9 cellular contexts compared by ENCODE assay signal in genomic region chr3:49199244-49199899, GRCh38. TPM values are rescaled to one million over a fixed set of nuclear protein-coding genes. Genes with fewer than 3 reads are reported as not detected.
DNase-seq lines count a peak whose midpoint lies in the region; ATAC-seq, FAIRE-seq and TF ChIP-seq lines count a peak whose summit lies in the region.
"Had no signal": no experiment of that assay in that cellular context is flagged by ENCODE, and none has a peak within 500 bp of the region (broad histone marks: within the 10 kb centered on the region; RNA-seq: fewer than 3 reads in every experiment).

No MANE protein-coding gene starts in this region.

- FAIRE-seq in endothelial cell of umbilical vein (lab: Jason Lieb, UNC) = peak; percentile 64

- 74% methylated on average over 22 of the region's 52 CpGs for WGBS in SK-N-SH (ENCODE audit: low lambda C conversion rate)

- DNase-seq in SK-N-SH (peak; percentile 47), endothelial cell of umbilical vein (ENCODE audit: low read depth, low spot score) (peak; percentile 83), lower lobe of right lung (peak; percentile 81), substantia nigra (lab: John Stamatoyannopoulos, UW) (peak in 39 of 49 donors; percentile 4 to 96 (median 49)), NOMO-1 (lab: John Stamatoyannopoulos, UW; ENCODE audit: unreplicated experiment in 2 of 2) (no peak)
- no peak for DNase-seq in T-helper 2 cell treated with Interferon-gamma antibody and Interleukin-4, amounts not matched to agents 5 μg/mL and 100 μg/mL, for 36 hours (ENCODE audit: low spot score)
- DNase-seq: activated naive CD8-positive, alpha-beta T cell treated with anti-CD3 and anti-CD28 coated beads, Interleukin-2, amount 10 ng/mL, durations not matched to agents 7 days and 5 days had no signal

- H3K4me2 ChIP-seq in SK-N-SH (no peak overlapping the region), endothelial cell of umbilical vein (ENCODE audit: insufficient read depth, low read length) (peak overlapping the region; percentile 64)

- TSS peak; percentile 33 for BruUV-seq in endothelial cell of umbilical vein (replicated peaks; lab: Mats Ljungman, UMichigan)

- TF ChIP-seq POLR2A in endothelial cell of umbilical vein (IDR thresholded peaks at IDR 0.05; ENCODE audit: low read depth, low read length) = no peak

- H3K9me2 ChIP-seq in SK-N-SH = no peaks in the 10 kb centered on the region

- H3F3A ChIP-seq in SK-N-SH (replicated peaks; ENCODE audit: insufficient read depth) = no peaks in the 10 kb centered on the region

- H2AFZ ChIP-seq in SK-N-SH (ENCODE audit: low read depth) = no peak overlapping the region
- peak overlapping the region; percentile 89 for H2AFZ ChIP-seq in endothelial cell of umbilical vein (ENCODE audit: low read depth, low read length)

- H3K4me1 ChIP-seq in SK-N-SH (ENCODE audit: control insufficient read depth in 1 of 2, insufficient read depth in 2 of 2, low read depth in 1 of 2, low read length in 1 of 2) = no peaks in the 10 kb centered on the region
- no peaks in the 10 kb centered on the region for H3K4me1 ChIP-seq in endothelial cell of umbilical vein (ENCODE audit: control insufficient read depth, extremely low read depth, insufficient read depth, low read length)
- H3K4me1 ChIP-seq in lower lobe of right lung = no peaks in the 10 kb centered on the region

- H3K36me3 ChIP-seq in SK-N-SH (replicated peaks in 1 of 2; ENCODE audit: control insufficient read depth in 1 of 2, insufficient read depth in 2 of 2, low read length in 1 of 2) (no peaks in the 10 kb centered on the region), endothelial cell of umbilical vein (ENCODE audit: control insufficient read depth in 2 of 2, extremely low read depth in 1 of 2, insufficient read depth in 2 of 2, low read length in 2 of 2) (no peaks in the 10 kb centered on the region), lower lobe of right lung (no peaks in the 10 kb centered on the region)

- H3K27me3 ChIP-seq in SK-N-SH (ENCODE audit: insufficient read depth) (no peaks in the 10 kb centered on the region), endothelial cell of umbilical vein (ENCODE audit: control insufficient read depth in 2 of 2, insufficient read depth in 2 of 2, low read length in 2 of 2) (no peaks in the 10 kb centered on the region), lower lobe of right lung (ENCODE audit: low read depth) (no peaks in the 10 kb centered on the region)

- intact Hi-C loops in endothelial cell of umbilical vein (cut with micrococcal nuclease) = no loop called here
- intact Hi-C loops in lower lobe of right lung (cut with DNase I) = no loop called here

- H3K9me3 Mint-ChIP-seq in T-helper 2 cell treated with Interferon-gamma antibody and Interleukin-4, amounts not matched to agents 5 μg/mL and 100 μg/mL, for 36 hours = no peaks in the 10 kb centered on the region
- H3K9me3 Mint-ChIP-seq: activated naive CD8-positive, alpha-beta T cell treated with anti-CD3 and anti-CD28 coated beads, Interleukin-2, amount 10 ng/mL, durations not matched to agents 7 days and 5 days had no signal

- CTCF ChIA-PET in SK-N-SH (lab: Yijun Ruan, JAX) (no interaction called here), endothelial cell of umbilical vein (lab: Charles Lee) (interaction anchor here (1.0 kb wide), 1 partner anchor 28 kb away, joined by 3 read pairs; the partner anchor contains the start of gene KLHDC8B)

- peaks cover 4% of the 10 kb centered on the region for H3K27me3 Mint-ChIP-seq in T-helper 2 cell treated with Interferon-gamma antibody and Interleukin-4, amounts not matched to agents 5 μg/mL and 100 μg/mL, for 36 hours (ENCODE audit: low read depth)

- H3K4me3 ChIP-seq in SK-N-SH (ENCODE audit: low read depth in 2 of 2, low read length in 1 of 2) = no peak overlapping the region
- H3K4me3 ChIP-seq in endothelial cell of umbilical vein (replicated peaks in 1 of 3; ENCODE audit: insufficient read depth in 1 of 3, low read depth in 1 of 3, low read length in 3 of 3) = peak overlapping the region; percentile 30 to 62 (median 56)
- H3K4me3 ChIP-seq in lower lobe of right lung = peak overlapping the region; percentile 44

- no peak for ATAC-seq in SK-N-SH treated with all-trans-retinoic acid at 6 μM for 48 hours
- peak; percentile 75 to 88 for ATAC-seq in lower lobe of right lung
- ATAC-seq in HG03095 (IDR thresholded peaks at IDR 0.05; ENCODE audit: unreplicated experiment) = no peak

- dilution Hi-C loops in endothelial cell of umbilical vein (cut with MboI; ENCODE audit: extremely low pct_ligation_motif_present, low sequenced_read_pairs) = no loop called here

- no peaks in the 10 kb centered on the region for H3K4me1 Mint-ChIP-seq in T-helper 2 cell treated with Interferon-gamma antibody and Interleukin-4, amounts not matched to agents 5 μg/mL and 100 μg/mL, for 36 hours (ENCODE audit: low read depth)
- H3K4me1 Mint-ChIP-seq: activated naive CD8-positive, alpha-beta T cell treated with anti-CD3 and anti-CD28 coated beads, Interleukin-2, amount 10 ng/mL, durations not matched to agents 7 days and 5 days had no signal

- H4K20me1 ChIP-seq in SK-N-SH (ENCODE audit: insufficient read depth) (no peaks in the 10 kb centered on the region), endothelial cell of umbilical vein (replicated peaks; ENCODE audit: control insufficient read depth, extremely low read depth, insufficient read depth, low read length) (no peaks in the 10 kb centered on the region)

- no peak overlapping the region for H3K27ac ChIP-seq in SK-N-SH (ENCODE audit: low read depth in 2 of 2, low read length in 1 of 2)
- peak overlapping the region; percentile 45 for H3K27ac ChIP-seq in endothelial cell of umbilical vein (ENCODE audit: insufficient read depth, low read depth, low read length)
- H3K27ac ChIP-seq in lower lobe of right lung = no peak overlapping the region
- no peak overlapping the region for H3K27ac ChIP-seq in substantia nigra (ENCODE audit: low read depth, low read length, poor library complexity, severe bottlenecking)

- TF ChIP-seq RAD21 in SK-N-SH (IDR thresholded peaks at IDR 0.05; ENCODE audit: low read length) = no peak

- TF ChIP-seq CTCF in SK-N-SH (IDR thresholded peaks at IDR 0.05) = no peak
- TF ChIP-seq CTCF in endothelial cell of umbilical vein (IDR thresholded peaks at IDR 0.05; ENCODE audit: extremely low read depth in 1 of 2, insufficient read depth in 1 of 2, low read depth in 1 of 2, low read length in 2 of 2) = no peak
- no peak for TF ChIP-seq CTCF in lower lobe of right lung (IDR thresholded peaks at IDR 0.05)

- no peak overlapping the region for H3K4me3 Mint-ChIP-seq in T-helper 2 cell treated with Interferon-gamma antibody and Interleukin-4, amounts not matched to agents 5 μg/mL and 100 μg/mL, for 36 hours
- H3K4me3 Mint-ChIP-seq: activated naive CD8-positive, alpha-beta T cell treated with anti-CD3 and anti-CD28 coated beads, Interleukin-2, amount 10 ng/mL, durations not matched to agents 7 days and 5 days had no signal

- H3K9me1 ChIP-seq in endothelial cell of umbilical vein (replicated peaks; ENCODE audit: control insufficient read depth, extremely low read depth, insufficient read depth, low read length) = no peaks in the 10 kb centered on the region

- no peak overlapping the region for H3K27ac Mint-ChIP-seq in T-helper 2 cell treated with Interferon-gamma antibody and Interleukin-4, amounts not matched to agents 5 μg/mL and 100 μg/mL, for 36 hours
- H3K27ac Mint-ChIP-seq: activated naive CD8-positive, alpha-beta T cell treated with anti-CD3 and anti-CD28 coated beads, Interleukin-2, amount 10 ng/mL, durations not matched to agents 7 days and 5 days had no signal

- no peaks in the 10 kb centered on the region for H3K36me3 Mint-ChIP-seq in T-helper 2 cell treated with Interferon-gamma antibody and Interleukin-4, amounts not matched to agents 5 μg/mL and 100 μg/mL, for 36 hours (ENCODE audit: low read depth)
- H3K36me3 Mint-ChIP-seq: activated naive CD8-positive, alpha-beta T cell treated with anti-CD3 and anti-CD28 coated beads, Interleukin-2, amount 10 ng/mL, durations not matched to agents 7 days and 5 days had no signal

- TF ChIP-seq EP300 in SK-N-SH (IDR thresholded peaks at IDR 0.05; ENCODE audit: borderline replicate concordance in 1 of 2, low read depth in 1 of 2, low read length in 1 of 2) = no peak

- POLR2A ChIA-PET in SK-N-SH (lab: Yijun Ruan, JAX) (no interaction called here), endothelial cell of umbilical vein (lab: Charles Lee) (no interaction called here)

- H3K9me3 ChIP-seq in SK-N-SH (no peaks in the 10 kb centered on the region), endothelial cell of umbilical vein (replicated peaks; ENCODE audit: control insufficient read depth, insufficient read depth, low read length) (no peaks in the 10 kb centered on the region), lower lobe of right lung (no peaks in the 10 kb centered on the region)

- H3K79me2 ChIP-seq in SK-N-SH (ENCODE audit: insufficient read depth) = no peaks in the 10 kb centered on the region
- H3K79me2 ChIP-seq in endothelial cell of umbilical vein (ENCODE audit: control insufficient read depth, insufficient read depth, low read length) = no peaks in the 10 kb centered on the region

- H3K9ac ChIP-seq in SK-N-SH (no peak overlapping the region), endothelial cell of umbilical vein (replicated peaks; ENCODE audit: extremely low read depth, insufficient read depth, low read length) (peak overlapping the region; percentile 82)

RNA-seq across cellular contexts. Expression of gene KLHDC8B, which starts 28.0 kb away (rescaled TPM):
- 35.3 and 40.6 TPM in 2 replicates for polyA plus RNA-seq in SK-N-SH (2012; rRNA removed)
- 20.2 and 29.3 TPM in 2 replicates for polyA plus RNA-seq in SK-N-SH (2012; cell fraction: cytosol; rRNA removed)
- polyA plus RNA-seq in SK-N-SH (2012; cell fraction: nucleus; rRNA removed) = 71.7 and 82.7 TPM in 2 replicates
- 22.9 and 36.0 TPM in 2 replicates for total RNA-seq in endothelial cell of umbilical vein
- 70.1 and 77.8 TPM in 2 replicates for polyA plus RNA-seq in endothelial cell of umbilical vein
- 40.8 and 46.2 TPM in 2 replicates for polyA plus RNA-seq in endothelial cell of umbilical vein (2011; cell fraction: cytosol; rRNA removed)
- polyA plus RNA-seq in endothelial cell of umbilical vein (2011; cell fraction: nucleus; rRNA removed) = 87.9 and 95.6 TPM in 2 replicates
- polyA plus RNA-seq in endothelial cell of umbilical vein (2012) = 22.1 and 32.7 TPM in 2 replicates
- polyA minus RNA-seq in endothelial cell of umbilical vein = 67.6 and 69.7 TPM in 2 replicates
- not detected for polyA minus RNA-seq in endothelial cell of umbilical vein (2011; cell fraction: cytosol; rRNA and poly(A)+ RNA removed)
- polyA minus RNA-seq in endothelial cell of umbilical vein (2011; cell fraction: nucleus; rRNA and poly(A)+ RNA removed) = 51.4 and 57.6 TPM in 2 replicates
- total RNA-seq in lower lobe of right lung = 34.8 TPM

RNA-seq across cellular contexts. Expression of gene CCDC71, which starts 33.2 kb away (rescaled TPM):
- polyA plus RNA-seq in SK-N-SH (2012; rRNA removed) = 40.9 and 43.6 TPM in 2 replicates
- polyA plus RNA-seq in SK-N-SH (2012; cell fraction: cytosol; rRNA removed) = 20.6 and 31.9 TPM in 2 replicates
- 27.3 and 29.4 TPM in 2 replicates for polyA plus RNA-seq in SK-N-SH (2012; cell fraction: nucleus; rRNA removed)
- 20.3 and 23.5 TPM in 2 replicates for total RNA-seq in endothelial cell of umbilical vein
- 41.6 and 48.7 TPM in 2 replicates for polyA plus RNA-seq in endothelial cell of umbilical vein
- polyA plus RNA-seq in endothelial cell of umbilical vein (2011; cell fraction: cytosol; rRNA removed) = 28.4 and 32.7 TPM in 2 replicates
- polyA plus RNA-seq in endothelial cell of umbilical vein (2011; cell fraction: nucleus; rRNA removed) = 17.0 and 18.3 TPM in 2 replicates
- polyA plus RNA-seq in endothelial cell of umbilical vein (2012) = 14.6 and 16.1 TPM in 2 replicates
- polyA minus RNA-seq in endothelial cell of umbilical vein = 36.0 and 41.9 TPM in 2 replicates
- polyA minus RNA-seq in endothelial cell of umbilical vein (2011; cell fraction: cytosol; rRNA and poly(A)+ RNA removed) = 18.5 TPM
- 25.8 and 29.7 TPM in 2 replicates for polyA minus RNA-seq in endothelial cell of umbilical vein (2011; cell fraction: nucleus; rRNA and poly(A)+ RNA removed)
- 23.4 TPM for total RNA-seq in lower lobe of right lung

Comparison
In these comparisons a context has a peak if more than half of its experiments do, and no peak if none do; other contexts are left out.
1. DNase-seq: peak in SK-N-SH (single experiment), endothelial cell of umbilical vein (single experiment), lower lobe of right lung (single experiment) and substantia nigra (39 of 49); none in NOMO-1 (0 of 2) and T-helper 2 cell treated with Interferon-gamma antibody and Interleukin-4, amounts not matched to agents 5 μg/mL and 100 μg/mL, for 36 hours (single experiment).
2. H3K4me3 ChIP-seq: peak in endothelial cell of umbilical vein (3 of 3) and lower lobe of right lung (single experiment); none in SK-N-SH (0 of 2).
3. ATAC-seq: peak in lower lobe of right lung (2 of 2); none in SK-N-SH treated with all-trans-retinoic acid at 6 μM for 48 hours (single experiment) and HG03095 (single experiment).